2 cellular contexts compared by ENCODE assay signal in the genomic region with DNA sequence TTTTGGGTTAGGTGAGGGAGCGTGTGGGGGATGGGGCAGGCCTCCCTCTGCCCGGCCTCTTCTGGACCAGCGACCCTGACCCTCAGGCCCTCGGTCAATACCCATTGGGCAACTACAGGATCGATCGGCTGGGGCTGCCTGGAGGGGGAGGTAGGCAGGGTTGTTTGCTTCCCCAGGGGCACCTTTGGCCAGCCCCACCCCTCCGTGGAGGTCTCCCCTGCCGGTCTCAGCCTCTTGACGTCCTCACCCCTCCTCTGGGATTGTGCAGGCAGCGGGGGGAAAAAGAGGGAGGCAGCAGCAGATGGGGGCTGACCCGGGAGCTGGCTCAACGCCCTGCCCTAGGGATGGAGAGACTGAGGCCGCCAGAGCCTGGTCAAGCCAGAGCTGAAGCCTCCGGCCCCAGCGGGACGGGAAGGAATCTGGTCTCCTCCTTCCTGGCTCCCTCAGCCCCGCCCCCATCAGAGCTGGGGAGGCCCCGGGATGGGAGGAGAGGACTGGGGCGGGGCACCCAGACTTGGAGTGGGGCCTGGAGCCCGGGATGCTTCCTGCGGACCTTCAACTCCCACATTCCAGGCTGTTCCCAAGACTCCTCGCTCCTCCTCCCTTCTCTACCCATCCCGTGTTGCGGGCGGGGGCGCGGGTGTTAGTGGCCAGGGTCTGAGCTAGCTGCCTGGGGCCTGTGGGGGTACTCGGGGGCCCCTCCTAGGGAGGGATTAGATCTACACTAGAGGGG.
TF ChIP-seq lines count a peak whose summit lies in the region.

No MANE protein-coding gene starts in this region.

TF ChIP-seq in GM23338, 12 proteins besides CTCF, POLR2A, EP300 and RAD21:
- TF ChIP-seq, protein P1, sequence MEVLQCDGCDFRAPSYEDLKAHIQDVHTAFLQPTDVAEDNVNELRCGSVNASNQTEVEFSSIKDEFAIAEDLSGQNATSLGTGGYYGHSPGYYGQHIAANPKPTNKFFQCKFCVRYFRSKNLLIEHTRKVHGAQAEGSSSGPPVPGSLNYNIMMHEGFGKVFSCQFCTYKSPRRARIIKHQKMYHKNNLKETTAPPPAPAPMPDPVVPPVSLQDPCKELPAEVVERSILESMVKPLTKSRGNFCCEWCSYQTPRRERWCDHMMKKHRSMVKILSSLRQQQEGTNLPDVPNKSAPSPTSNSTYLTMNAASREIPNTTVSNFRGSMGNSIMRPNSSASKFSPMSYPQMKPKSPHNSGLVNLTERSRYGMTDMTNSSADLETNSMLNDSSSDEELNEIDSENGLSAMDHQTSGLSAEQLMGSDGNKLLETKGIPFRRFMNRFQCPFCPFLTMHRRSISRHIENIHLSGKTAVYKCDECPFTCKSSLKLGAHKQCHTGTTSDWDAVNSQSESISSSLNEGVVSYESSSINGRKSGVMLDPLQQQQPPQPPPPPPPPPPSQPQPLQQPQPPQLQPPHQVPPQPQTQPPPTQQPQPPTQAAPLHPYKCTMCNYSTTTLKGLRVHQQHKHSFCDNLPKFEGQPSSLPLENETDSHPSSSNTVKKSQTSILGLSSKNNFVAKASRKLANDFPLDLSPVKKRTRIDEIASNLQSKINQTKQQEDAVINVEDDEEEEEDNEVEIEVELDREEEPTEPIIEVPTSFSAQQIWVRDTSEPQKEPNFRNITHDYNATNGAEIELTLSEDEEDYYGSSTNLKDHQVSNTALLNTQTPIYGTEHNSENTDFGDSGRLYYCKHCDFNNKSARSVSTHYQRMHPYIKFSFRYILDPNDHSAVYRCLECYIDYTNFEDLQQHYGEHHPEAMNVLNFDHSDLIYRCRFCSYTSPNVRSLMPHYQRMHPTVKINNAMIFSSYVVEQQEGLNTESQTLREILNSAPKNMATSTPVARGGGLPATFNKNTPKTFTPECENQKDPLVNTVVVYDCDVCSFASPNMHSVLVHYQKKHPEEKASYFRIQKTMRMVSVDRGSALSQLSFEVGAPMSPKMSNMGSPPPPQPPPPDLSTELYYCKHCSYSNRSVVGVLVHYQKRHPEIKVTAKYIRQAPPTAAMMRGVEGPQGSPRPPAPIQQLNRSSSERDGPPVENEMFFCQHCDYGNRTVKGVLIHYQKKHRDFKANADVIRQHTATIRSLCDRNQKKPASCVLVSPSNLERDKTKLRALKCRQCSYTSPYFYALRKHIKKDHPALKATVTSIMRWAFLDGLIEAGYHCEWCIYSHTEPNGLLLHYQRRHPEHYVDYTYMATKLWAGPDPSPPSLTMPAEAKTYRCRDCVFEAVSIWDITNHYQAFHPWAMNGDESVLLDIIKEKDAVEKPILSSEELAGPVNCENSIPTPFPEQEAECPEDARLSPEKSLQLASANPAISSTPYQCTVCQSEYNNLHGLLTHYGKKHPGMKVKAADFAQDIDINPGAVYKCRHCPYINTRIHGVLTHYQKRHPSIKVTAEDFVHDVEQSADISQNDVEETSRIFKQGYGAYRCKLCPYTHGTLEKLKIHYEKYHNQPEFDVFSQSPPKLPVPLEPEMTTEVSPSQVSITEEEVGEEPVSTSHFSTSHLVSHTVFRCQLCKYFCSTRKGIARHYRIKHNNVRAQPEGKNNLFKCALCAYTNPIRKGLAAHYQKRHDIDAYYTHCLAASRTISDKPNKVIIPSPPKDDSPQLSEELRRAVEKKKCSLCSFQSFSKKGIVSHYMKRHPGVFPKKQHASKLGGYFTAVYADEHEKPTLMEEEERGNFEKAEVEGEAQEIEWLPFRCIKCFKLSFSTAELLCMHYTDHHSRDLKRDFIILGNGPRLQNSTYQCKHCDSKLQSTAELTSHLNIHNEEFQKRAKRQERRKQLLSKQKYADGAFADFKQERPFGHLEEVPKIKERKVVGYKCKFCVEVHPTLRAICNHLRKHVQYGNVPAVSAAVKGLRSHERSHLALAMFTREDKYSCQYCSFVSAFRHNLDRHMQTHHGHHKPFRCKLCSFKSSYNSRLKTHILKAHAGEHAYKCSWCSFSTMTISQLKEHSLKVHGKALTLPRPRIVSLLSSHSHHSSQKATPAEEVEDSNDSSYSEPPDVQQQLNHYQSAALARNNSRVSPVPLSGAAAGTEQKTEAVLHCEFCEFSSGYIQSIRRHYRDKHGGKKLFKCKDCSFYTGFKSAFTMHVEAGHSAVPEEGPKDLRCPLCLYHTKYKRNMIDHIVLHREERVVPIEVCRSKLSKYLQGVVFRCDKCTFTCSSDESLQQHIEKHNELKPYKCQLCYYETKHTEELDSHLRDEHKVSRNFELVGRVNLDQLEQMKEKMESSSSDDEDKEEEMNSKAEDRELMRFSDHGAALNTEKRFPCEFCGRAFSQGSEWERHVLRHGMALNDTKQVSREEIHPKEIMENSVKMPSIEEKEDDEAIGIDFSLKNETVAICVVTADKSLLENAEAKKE (CRISPR knock-in tag; IDR thresholded peaks at IDR 0.05) = no peak
- TF ChIP-seq POLR2AphosphoS5 (IDR thresholded peaks at IDR 0.05; ENCODE audit: low read depth) = peak; percentile 65

TF ChIP-seq in GM12878, 131 proteins besides CTCF, POLR2A, EP300 and RAD21:
- TF ChIP-seq, protein P2, sequence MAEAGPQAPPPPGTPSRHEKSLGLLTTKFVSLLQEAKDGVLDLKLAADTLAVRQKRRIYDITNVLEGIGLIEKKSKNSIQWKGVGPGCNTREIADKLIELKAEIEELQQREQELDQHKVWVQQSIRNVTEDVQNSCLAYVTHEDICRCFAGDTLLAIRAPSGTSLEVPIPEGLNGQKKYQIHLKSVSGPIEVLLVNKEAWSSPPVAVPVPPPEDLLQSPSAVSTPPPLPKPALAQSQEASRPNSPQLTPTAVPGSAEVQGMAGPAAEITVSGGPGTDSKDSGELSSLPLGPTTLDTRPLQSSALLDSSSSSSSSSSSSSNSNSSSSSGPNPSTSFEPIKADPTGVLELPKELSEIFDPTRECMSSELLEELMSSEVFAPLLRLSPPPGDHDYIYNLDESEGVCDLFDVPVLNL (IDR thresholded peaks at IDR 0.05; ENCODE audit: low read depth, low read length) = no peak
- no peak for TF ChIP-seq FOXK2 (IDR thresholded peaks at IDR 0.05)
- TF ChIP-seq IRF4 (IDR thresholded peaks at IDR 0.05; ENCODE audit: low read depth, low read length) = no peak
- no peak for TF ChIP-seq YY1 (IDR thresholded peaks at IDR 0.05; ENCODE audit: low read depth, low read length)
- no peak for TF ChIP-seq ETV6 (conservative IDR thresholded peaks at IDR 0.05 in 1 of 2, IDR thresholded peaks at IDR 0.05 in 1 of 2; ENCODE audit: borderline replicate concordance in 1 of 2, low read depth in 1 of 2)
- no peak for TF ChIP-seq IKZF1 (conservative IDR thresholded peaks at IDR 0.05)
